Comparison of ENCODE assay signal across 1 cellular context in the genomic region with DNA sequence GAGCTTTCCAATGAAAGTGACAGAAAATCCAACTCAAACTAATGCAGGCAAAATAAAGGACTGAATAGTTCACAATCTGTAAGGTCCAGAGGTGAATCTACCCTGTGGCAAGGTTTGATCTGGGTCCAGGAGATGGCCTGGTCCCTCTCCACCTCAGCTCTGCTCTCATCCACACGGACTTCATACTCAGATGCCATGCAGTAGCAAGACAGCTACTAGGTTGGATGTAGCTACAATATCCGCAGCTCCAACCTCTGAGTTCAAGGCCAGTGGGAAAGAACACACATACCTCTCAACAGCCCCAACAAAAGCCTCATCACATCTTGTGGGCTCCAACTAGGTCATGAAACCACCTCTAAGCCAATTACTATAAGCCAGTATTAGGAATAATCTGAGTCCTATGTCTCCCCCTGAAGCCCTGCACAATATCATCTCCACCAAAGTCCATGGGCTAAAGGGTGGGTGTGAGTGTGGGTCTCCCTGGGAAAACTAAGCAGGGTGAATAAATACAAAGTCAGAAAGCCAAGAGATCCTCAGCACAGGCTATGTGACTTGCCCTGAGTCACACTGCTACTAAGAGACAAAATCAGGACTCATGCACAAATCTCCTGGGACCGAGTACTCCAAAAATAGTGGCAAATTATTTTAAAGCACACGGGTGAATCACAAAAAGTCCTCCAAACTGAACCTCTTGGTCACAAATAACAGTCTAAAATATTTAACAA.
TF ChIP-seq lines count a peak whose summit lies in the region.

No MANE protein-coding gene starts in this region.

TF ChIP-seq in H1, 55 proteins besides CTCF, POLR2A, EP300 and RAD21 (continued from another document):
- TF ChIP-seq, protein P1, sequence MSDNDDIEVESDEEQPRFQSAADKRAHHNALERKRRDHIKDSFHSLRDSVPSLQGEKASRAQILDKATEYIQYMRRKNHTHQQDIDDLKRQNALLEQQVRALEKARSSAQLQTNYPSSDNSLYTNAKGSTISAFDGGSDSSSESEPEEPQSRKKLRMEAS (IDR thresholded peaks at IDR 0.05) = no peak
- no peak for TF ChIP-seq KDM4A (IDR thresholded peaks at IDR 0.05; ENCODE audit: low read depth, low read length, severe bottlenecking)
